In the genomic region with DNA sequence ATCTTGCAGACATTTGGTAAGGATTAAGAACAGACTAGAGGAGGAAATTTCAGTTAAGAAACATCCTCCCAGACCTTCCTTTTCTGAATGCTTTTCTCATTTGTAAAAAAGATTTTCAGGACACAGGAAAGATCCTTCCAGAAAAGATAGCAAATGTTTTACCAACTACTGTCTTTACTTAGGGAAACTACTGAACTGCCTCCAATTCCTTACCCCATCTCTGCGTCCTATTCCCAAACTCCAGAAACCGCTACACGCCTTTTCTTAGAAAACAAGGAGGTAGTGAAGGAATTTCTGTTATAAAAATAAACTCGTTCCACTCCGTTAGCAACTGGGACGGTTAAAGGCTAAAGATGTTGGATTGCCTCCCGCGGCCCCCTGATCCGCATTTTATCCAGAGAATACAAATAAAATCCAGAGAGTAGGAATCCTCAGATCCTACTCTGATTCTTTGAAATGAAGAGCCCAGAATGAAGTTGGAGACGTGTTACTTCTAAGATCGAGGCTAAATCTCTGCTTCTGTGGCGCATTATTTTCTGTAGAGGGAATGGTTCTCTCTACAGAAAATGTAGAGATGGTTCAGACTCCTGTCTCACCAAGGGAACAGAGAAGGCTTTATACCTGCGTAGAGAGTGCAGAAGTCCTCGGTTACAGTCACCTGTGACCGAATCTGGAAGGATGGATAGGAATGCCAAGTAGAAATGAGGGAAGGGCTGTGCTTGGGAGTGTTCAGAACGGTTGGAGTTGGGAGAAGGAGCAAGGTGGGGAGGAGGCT, we compare ENCODE assay signal across 8 cellular contexts.
DNase-seq lines count a peak whose midpoint lies in the region; ATAC-seq and TF ChIP-seq lines count a peak whose summit lies in the region.

No MANE protein-coding gene starts in this region.

- TF ChIP-seq CTCF in mucosa of descending colon (IDR thresholded peaks at IDR 0.05): no peak

- ATAC-seq in activated naive CD8-positive, alpha-beta T cell treated with anti-CD3 and anti-CD28 coated beads, Interleukin-2, amount 10 ng/mL, durations not matched to agents 7 days and 5 days (ENCODE audit: low read depth): no peak
- ATAC-seq in aorta (ENCODE audit: low FRiP score) (no peak), HG03196 (IDR thresholded peaks at IDR 0.05; ENCODE audit: unreplicated experiment) (no peak), mucosa of descending colon (no peak)

- peaks cover 20% of the 10 kb centered on the region for H3K4me1 Mint-ChIP-seq in activated naive CD8-positive, alpha-beta T cell treated with anti-CD3 and anti-CD28 coated beads, Interleukin-2, amount 10 ng/mL, durations not matched to agents 7 days and 5 days

- H3K9me3 Mint-ChIP-seq in activated naive CD8-positive, alpha-beta T cell treated with anti-CD3 and anti-CD28 coated beads, Interleukin-2, amount 10 ng/mL, durations not matched to agents 7 days and 5 days: no peaks in the 10 kb centered on the region

- 0 to 1% methylated on average over 16 of the region's 16 CpGs for WGBS in aorta, 2 donors

- H3K4me1 ChIP-seq in BLaER1 (peaks cover 23% of the 10 kb centered on the region), aorta (ENCODE audit: control insufficient read depth in 1 of 2, insufficient read depth in 2 of 2, low read length in 2 of 2) (no peaks in the 10 kb centered on the region), mucosa of descending colon (ENCODE audit: low read depth) (no peaks in the 10 kb centered on the region)

- peak; percentile 50 for DNase-seq in HT-29 (ENCODE audit: low spot score)
- DNase-seq in activated naive CD8-positive, alpha-beta T cell treated with anti-CD3 and anti-CD28 coated beads, Interleukin-2, amount 10 ng/mL, durations not matched to agents 7 days and 5 days: no peak
- peak; percentile 17 for DNase-seq in kidney tubule cell (ENCODE audit: low spot score)
- no peak for DNase-seq in aorta
- no peak for DNase-seq in NCI-H1105 treated with DMSO at 0.1 percent for 48 hours (lab: John Stamatoyannopoulos, UW)
- DNase-seq in mucosa of descending colon: no peak

- H3K9ac ChIP-seq in BLaER1: peak overlapping the region; percentile 44

- H3K27ac ChIP-seq in BLaER1: no peak overlapping the region
- no peak overlapping the region for H3K27ac ChIP-seq in aorta (ENCODE audit: low read depth in 1 of 2, low read length in 2 of 2)

- H3K36me3 ChIP-seq in BLaER1: no peaks in the 10 kb centered on the region
- H3K36me3 ChIP-seq in aorta (ENCODE audit: control insufficient read depth in 1 of 2, insufficient read depth in 2 of 2, low read length in 1 of 2): no peaks in the 10 kb centered on the region
- H3K36me3 ChIP-seq in mucosa of descending colon (ENCODE audit: low read depth): no peaks in the 10 kb centered on the region

- H3K27me3 ChIP-seq in BLaER1 (peaks cover 31% of the 10 kb centered on the region), aorta (ENCODE audit: control insufficient read depth in 1 of 2, insufficient read depth in 2 of 2, low read length in 1 of 2) (peaks cover 0 to 2% of the 10 kb centered on the region in 2 donors)

- no peaks in the 10 kb centered on the region for H3K36me3 Mint-ChIP-seq in activated naive CD8-positive, alpha-beta T cell treated with anti-CD3 and anti-CD28 coated beads, Interleukin-2, amount 10 ng/mL, durations not matched to agents 7 days and 5 days

- intact Hi-C loops in aorta (cut with DNase I) (no loop called here), mucosa of descending colon (cut with DNase I, micrococcal nuclease) (no loop called here)

- peak overlapping the region; percentile 80 for H3K4me3 Mint-ChIP-seq in activated naive CD8-positive, alpha-beta T cell treated with anti-CD3 and anti-CD28 coated beads, Interleukin-2, amount 10 ng/mL, durations not matched to agents 7 days and 5 days

- H3K4me2 ChIP-seq in BLaER1: peak overlapping the region; percentile 88

- POLR2A ChIA-PET in activated naive CD8-positive, alpha-beta T cell treated with anti-CD3 and anti-CD28 coated beads, Interleukin-2, amount 10 ng/mL, durations not matched to agents 7 days and 5 days (lab: Charles Lee): no interaction called here

- no peaks in the 10 kb centered on the region for H4K20me1 ChIP-seq in BLaER1

- peak overlapping the region; percentile 67 for H3K4me3 ChIP-seq in BLaER1
- peak overlapping the region; percentile 54 to 62 for H3K4me3 ChIP-seq in aorta (ENCODE audit: low read length in 2 of 2)
- H3K4me3 ChIP-seq in mucosa of descending colon: no peak overlapping the region

- peak overlapping the region; percentile 44 for H3K27ac Mint-ChIP-seq in activated naive CD8-positive, alpha-beta T cell treated with anti-CD3 and anti-CD28 coated beads, Interleukin-2, amount 10 ng/mL, durations not matched to agents 7 days and 5 days

- no peaks in the 10 kb centered on the region for H3K9me3 ChIP-seq in BLaER1
- H3K9me3 ChIP-seq in aorta (ENCODE audit: control insufficient read depth, low read length): peaks cover 2% of the 10 kb centered on the region
- H3K9me3 ChIP-seq in mucosa of descending colon: no peaks in the 10 kb centered on the region

- H3K27me3 Mint-ChIP-seq in activated naive CD8-positive, alpha-beta T cell treated with anti-CD3 and anti-CD28 coated beads, Interleukin-2, amount 10 ng/mL, durations not matched to agents 7 days and 5 days: peaks cover 65% of the 10 kb centered on the region

Comparison
In these comparisons a context has a peak if more than half of its experiments do, and no peak if none do; other contexts are left out.
1. DNase-seq: peak in HT-29 (single experiment) and kidney tubule cell (single experiment); none in activated naive CD8-positive, alpha-beta T cell treated with anti-CD3 and anti-CD28 coated beads, Interleukin-2, amount 10 ng/mL, durations not matched to agents 7 days and 5 days (single experiment), aorta (0 of 2), NCI-H1105 treated with DMSO at 0.1 percent for 48 hours (single experiment) and mucosa of descending colon (0 of 3).